In genomic region chr22:32920032-32920628, GRCh38 we compare ENCODE assay signal across 15 cellular contexts.
DNase-seq lines count a peak whose midpoint lies in the region; ATAC-seq and TF ChIP-seq lines count a peak whose summit lies in the region.
"Had no signal": no experiment of that assay in that cellular context is flagged by ENCODE, and none has a peak within 500 bp of the region (broad histone marks: within the 10 kb centered on the region; RNA-seq: fewer than 3 reads in every experiment).

No MANE protein-coding gene starts in this region.

- no peak for TF ChIP-seq EP300 in gastroesophageal sphincter (IDR thresholded peaks at IDR 0.05)

- TF ChIP-seq POLR2A in gastroesophageal sphincter (IDR thresholded peaks at IDR 0.05), result no peak

- peak; percentile 82 for ATAC-seq in gastroesophageal sphincter
- no peak for ATAC-seq in HG02973 (IDR thresholded peaks at IDR 0.05; ENCODE audit: unreplicated experiment)

- no peak for TF ChIP-seq CTCF in gastroesophageal sphincter (IDR thresholded peaks at IDR 0.05)
- no peak for TF ChIP-seq CTCF in WERI-Rb-1 (IDR thresholded peaks at IDR 0.05; ENCODE audit: low read depth, low read length)

- 27 to 67% methylated on average over 6 to 11 of the region's 12 CpGs for WGBS in gastroesophageal sphincter (ENCODE audit: low coverage in 1 of 2), 2 donors

- H3K27me3 ChIP-seq in gastroesophageal sphincter (no peaks in the 10 kb centered on the region), rectal smooth muscle tissue (ENCODE audit: control insufficient read depth, insufficient read depth, low read length) (no peaks in the 10 kb centered on the region), WERI-Rb-1 (ENCODE audit: insufficient read depth, low read depth, severe bottlenecking) (no peaks in the 10 kb centered on the region)
- H3K27me3 ChIP-seq: BLaER1 treated with 17β-estradiol and CSF1 and Interleukin-3, amounts not matched to agents 10 nM and 100 nM had no signal

- no peaks in the 10 kb centered on the region for H3K36me3 ChIP-seq in gastroesophageal sphincter
- no peaks in the 10 kb centered on the region for H3K36me3 ChIP-seq in rectal smooth muscle tissue (ENCODE audit: control insufficient read depth, insufficient read depth, low read length)
- H3K36me3 ChIP-seq in WERI-Rb-1, result no peaks in the 10 kb centered on the region
- H3K36me3 ChIP-seq: BLaER1 treated with 17β-estradiol and CSF1 and Interleukin-3, amounts not matched to agents 10 nM and 100 nM had no signal

- peaks cover 0 to 8% (median 0%) of the 10 kb centered on the region in 3 donors for H3K9me3 ChIP-seq in gastroesophageal sphincter
- H3K9me3 ChIP-seq in WERI-Rb-1 (ENCODE audit: severe bottlenecking), result no peaks in the 10 kb centered on the region

- H3K27ac ChIP-seq in gastroesophageal sphincter (peak overlapping the region in 1 of 4 donors; percentile 37), rectal smooth muscle tissue (ENCODE audit: low read depth, low read length) (peak overlapping the region; percentile 27), WERI-Rb-1 (no peak overlapping the region)
- H3K27ac ChIP-seq: BLaER1 treated with 17β-estradiol and CSF1 and Interleukin-3, amounts not matched to agents 10 nM and 100 nM had no signal

- H3K9ac ChIP-seq in rectal smooth muscle tissue (ENCODE audit: low read length), result no peak overlapping the region
- H3K9ac ChIP-seq: BLaER1 treated with 17β-estradiol and CSF1 and Interleukin-3, amounts not matched to agents 10 nM and 100 nM had no signal

- H3K4me3 ChIP-seq in gastroesophageal sphincter (no peak overlapping the region), rectal smooth muscle tissue (ENCODE audit: low read length) (peak overlapping the region; percentile 16), WERI-Rb-1 (ENCODE audit: low read depth, low read length) (no peak overlapping the region)
- H3K4me3 ChIP-seq: BLaER1 treated with 17β-estradiol and CSF1 and Interleukin-3, amounts not matched to agents 10 nM and 100 nM had no signal

- DNase-seq in GM04503 (ENCODE audit: low read depth) (peak; percentile 36), SIG-M5 treated with dmso at 0.1 percent for 504 hours (lab: John Stamatoyannopoulos, UW; ENCODE audit: unreplicated experiment) (peak; percentile 95), glomerular visceral epithelial cell (ENCODE audit: extremely low spot score) (no peak), WERI-Rb-1 (no peak), HuH-7.5 (ENCODE audit: low spot score) (no peak)
- DNase-seq: activated CD8-positive, alpha-beta memory T cell treated with anti-CD3 and anti-CD28 coated beads, Interleukin-2, amount 50 U/mL, for 4 hours; amniotic stem cell; Karpas-422; NCI-H524 treated with DMSO at 0.1 percent for 48 hours; stimulated activated CD4-positive, alpha-beta T cell treated with anti-CD3 and anti-CD28 coated beads, Interleukin-1b, Interleukin-23, amount 100 ng/mL, for 48 hours; T-helper 1 cell had no signal

- H3K4me1 ChIP-seq in gastroesophageal sphincter (peaks cover 0 to 19% (median 0%) of the 10 kb centered on the region in 3 donors), rectal smooth muscle tissue (ENCODE audit: control insufficient read depth, insufficient read depth, low read length) (peaks cover 9% of the 10 kb centered on the region)

Comparison
In these comparisons a context has a peak if more than half of its experiments do, and no peak if none do; other contexts are left out.
1. DNase-seq: peak in GM04503 (single experiment) and SIG-M5 treated with dmso at 0.1 percent for 504 hours (single experiment); none in glomerular visceral epithelial cell (single experiment), WERI-Rb-1 (single experiment) and HuH-7.5 (single experiment).